In genomic region chr21:33480481-33481103, GRCh38 we compare ENCODE assay signal across 8 cellular contexts. TPM values are rescaled to one million over a fixed set of nuclear protein-coding genes. Genes with fewer than 3 reads are reported as not detected.
DNase-seq lines count a peak whose midpoint lies in the region; ATAC-seq and TF ChIP-seq lines count a peak whose summit lies in the region.

No MANE protein-coding gene starts in this region.

- H3K4me3 Mint-ChIP-seq in naive thymus-derived CD8-positive, alpha-beta T cell, result peak overlapping the region; percentile 81 to 97 (median 94)

- POLR2A ChIA-PET in naive thymus-derived CD8-positive, alpha-beta T cell (lab: Charles Lee), result interaction anchor here (0.7 to 4.1 kb wide), 25 partner anchors 10 to 752 kb away, joined by 3 to 112 read pairs (median 5); partner anchors contain the start of genes DNAJC28, DONSON, GART and IFNAR1

- DNase-seq in AG10803 (ENCODE audit: low read depth) (no peak), coronary artery (ENCODE audit: low spot score) (no peak), NCI-H1092 treated with DMSO at 0.1 percent for 48 hours (lab: John Stamatoyannopoulos, UW) (no peak), HUDEP-2 (lab: John Stamatoyannopoulos, UW; ENCODE audit: unreplicated experiment in 76 of 76) (no peak)
- peak in 1 of 10 donors; percentile 8 for DNase-seq in naive thymus-derived CD8-positive, alpha-beta T cell
- no peak for DNase-seq in activated CD4-positive, CD25-positive, alpha-beta regulatory T cell treated with anti-CD3 and anti-CD28 coated beads, Interleukin-2, amount 50 U/mL, for 72 hours

- H3K4me3 ChIP-seq in AG10803 (ENCODE audit: low read length), result peak overlapping the region; percentile 80
- H3K4me3 ChIP-seq in KMS-11 (IDR thresholded peaks at IDR 0.05; ENCODE audit: insufficient read depth, low read depth, low read length), result no peak overlapping the region
- peak overlapping the region; percentile 97 for H3K4me3 ChIP-seq in coronary artery

- H3K4me2 ChIP-seq in KMS-11, result peak overlapping the region; percentile 27

- peak in 1 of 2 donors; percentile 1 for ATAC-seq in naive thymus-derived CD8-positive, alpha-beta T cell
- ATAC-seq in HG03095 (IDR thresholded peaks at IDR 0.05; ENCODE audit: unreplicated experiment), result no peak

- peaks cover 0 to 2% (median 0%) of the 10 kb centered on the region in 3 donors for H3K36me3 Mint-ChIP-seq in naive thymus-derived CD8-positive, alpha-beta T cell

- H3K9ac ChIP-seq in KMS-11, result peak overlapping the region; percentile 65

- H3K27me3 ChIP-seq in KMS-11 (ENCODE audit: insufficient read depth, low read depth), result no peaks in the 10 kb centered on the region; the same call in 1 of the 2 replicates

- H3K36me3 ChIP-seq in KMS-11 (ENCODE audit: insufficient read depth), result no peaks in the 10 kb centered on the region

- H3K9me3 Mint-ChIP-seq in naive thymus-derived CD8-positive, alpha-beta T cell, result no peaks in the 10 kb centered on the region

- TF ChIP-seq CTCF in AG10803 (conservative IDR thresholded peaks at IDR 0.05; ENCODE audit: low read length) (no peak), KMS-11 (conservative IDR thresholded peaks at IDR 0.05; ENCODE audit: low read depth, low read length) (no peak), coronary artery (IDR thresholded peaks at IDR 0.05) (no peak)

- H3K4me1 ChIP-seq in KMS-11 (ENCODE audit: low read depth, poor library complexity, severe bottlenecking), result peaks cover 13% of the 10 kb centered on the region

- H3K27ac ChIP-seq in KMS-11, result peak overlapping the region; percentile 56
- H3K27ac ChIP-seq in coronary artery, result peak overlapping the region; percentile 94 to 98

- peak overlapping the region; percentile 40 to 98 (median 96) for H3K27ac Mint-ChIP-seq in naive thymus-derived CD8-positive, alpha-beta T cell

- peak overlapping the region; percentile 81 for H2AFZ ChIP-seq in KMS-11 (ENCODE audit: low read depth)

- H4K20me1 ChIP-seq in KMS-11 (ENCODE audit: insufficient read depth), result no peaks in the 10 kb centered on the region

- no peaks in the 10 kb centered on the region for H3K27me3 Mint-ChIP-seq in naive thymus-derived CD8-positive, alpha-beta T cell

- H3K79me2 ChIP-seq in KMS-11 (ENCODE audit: insufficient read depth, low read depth), result peaks cover 24% of the 10 kb centered on the region

- peaks cover 11 to 32% (median 24%) of the 10 kb centered on the region in 4 donors for H3K4me1 Mint-ChIP-seq in naive thymus-derived CD8-positive, alpha-beta T cell

RNA-seq across cellular contexts. Expression of gene TMEM50B, which starts 0.8 kb away (rescaled TPM):
- 100 to 1,000 TPM; 149 to 160 TPM for total RNA-seq in naive thymus-derived CD8-positive, alpha-beta T cell
- 10 to 100 TPM; 42.3 to 47.9 (median 45.4) TPM for polyA plus RNA-seq in naive thymus-derived CD8-positive, alpha-beta T cell

RNA-seq across cellular contexts. Expression of gene DNAJC28, which starts 10.9 kb away (rescaled TPM):
- total RNA-seq in naive thymus-derived CD8-positive, alpha-beta T cell, result 1 to 10 TPM; 1.6 to 2.1 TPM
- 1 to 10 TPM in 1 of 3 donors, under 1 TPM in 2; 0.89 to 1.8 (median 0.94) TPM for polyA plus RNA-seq in naive thymus-derived CD8-positive, alpha-beta T cell
